9 cellular contexts compared by ENCODE assay signal in genomic region chr14:58749066-58749669, GRCh38.
DNase-seq lines count a peak whose midpoint lies in the region; ATAC-seq and TF ChIP-seq lines count a peak whose summit lies in the region.
"Had no signal": no experiment of that assay in that cellular context is flagged by ENCODE, and none has a peak within 500 bp of the region (broad histone marks: within the 10 kb centered on the region; RNA-seq: fewer than 3 reads in every experiment).

No MANE protein-coding gene starts in this region.

- no peak for TF ChIP-seq CTCF in neural progenitor cell (IDR thresholded peaks at IDR 0.05)

- peaks cover 34 to 83% (median 42%) of the 10 kb centered on the region in 10 experiments for H3K4me1 ChIP-seq in BLaER1 treated with 17β-estradiol and CSF1 and Interleukin-3, amounts not matched to agents 10 nM and 100 nM
- peaks cover 17% of the 10 kb centered on the region for H3K4me1 ChIP-seq in neural progenitor cell

- H3K27me3 ChIP-seq in BLaER1 treated with 17β-estradiol and CSF1 and Interleukin-3, amounts not matched to agents 10 nM and 100 nM, result no peaks in the 10 kb centered on the region
- no peaks in the 10 kb centered on the region for H3K27me3 ChIP-seq in neural progenitor cell

- H3K27ac Mint-ChIP-seq in neural progenitor cell, result no peak overlapping the region

- H3K27me3 Mint-ChIP-seq in neural progenitor cell (ENCODE audit: insufficient read depth, low read depth), result peaks cover 4% of the 10 kb centered on the region

- no peaks in the 10 kb centered on the region for H3K79me2 ChIP-seq in neural progenitor cell (ENCODE audit: low read depth)

- H3K9me3 Mint-ChIP-seq in neural progenitor cell, result no peaks in the 10 kb centered on the region

- H3F3A ChIP-seq in neural progenitor cell (ENCODE audit: low read depth), result no peaks in the 10 kb centered on the region

- H3K9ac ChIP-seq in BLaER1 treated with 17β-estradiol and CSF1 and Interleukin-3, amounts not matched to agents 10 nM and 100 nM, result peak overlapping the region in 1 of 11 experiments; percentile 72; a peak in 3 of 22 replicates
- H3K9ac ChIP-seq in neural progenitor cell, result no peak overlapping the region

- ATAC-seq in GM18508 (IDR thresholded peaks at IDR 0.05; ENCODE audit: insufficient read depth, unreplicated experiment), result peak; percentile 91
- ATAC-seq in HG02798 (IDR thresholded peaks at IDR 0.05; ENCODE audit: poor library complexity, unreplicated experiment), result peak; percentile 87

- no peaks in the 10 kb centered on the region for H4K20me1 ChIP-seq in BLaER1 treated with 17β-estradiol and CSF1 and Interleukin-3, amounts not matched to agents 10 nM and 100 nM
- H4K20me1 ChIP-seq in neural progenitor cell (ENCODE audit: low read depth), result no peaks in the 10 kb centered on the region

- peaks cover 0 to 22% (median 16%) of the 10 kb centered on the region in 11 experiments; a peak in 20 of 22 replicates for H3K9me3 ChIP-seq in BLaER1 treated with 17β-estradiol and CSF1 and Interleukin-3, amounts not matched to agents 10 nM and 100 nM (replicated peaks in 1 of 11)
- H3K9me3 ChIP-seq in neural progenitor cell (ENCODE audit: low read depth), result no peaks in the 10 kb centered on the region

- H3K36me3 ChIP-seq in BLaER1 treated with 17β-estradiol and CSF1 and Interleukin-3, amounts not matched to agents 10 nM and 100 nM, result peaks cover 0 to 6% (median 0%) of the 10 kb centered on the region in 11 experiments; a peak in 2 of 22 replicates
- H3K36me3 ChIP-seq in neural progenitor cell, result no peaks in the 10 kb centered on the region

- no peak overlapping the region for H3K4me3 Mint-ChIP-seq in neural progenitor cell

- no peak overlapping the region for H2AFZ ChIP-seq in neural progenitor cell (replicated peaks)

- no peak overlapping the region for H3K4me3 ChIP-seq in BLaER1 treated with 17β-estradiol and CSF1 and Interleukin-3, amounts not matched to agents 10 nM and 100 nM
- H3K4me3 ChIP-seq in neural progenitor cell, result no peak overlapping the region
- H3K4me3 ChIP-seq: SK-N-MC had no signal

- no peaks in the 10 kb centered on the region for H3K36me3 Mint-ChIP-seq in neural progenitor cell

- peak overlapping the region; percentile 26 to 84 (median 54); a peak in 21 of 22 replicates for H3K4me2 ChIP-seq in BLaER1 treated with 17β-estradiol and CSF1 and Interleukin-3, amounts not matched to agents 10 nM and 100 nM
- no peak overlapping the region for H3K4me2 ChIP-seq in neural progenitor cell

- DNase-seq in NCI-H1105 (lab: John Stamatoyannopoulos, UW) (peak; percentile 25), amniotic epithelial cell (ENCODE audit: low read depth) (peak; percentile 98), myocyte (ENCODE audit: low read depth) (peak; percentile 74), neural progenitor cell (ENCODE audit: low spot score) (no peak), NCI-H1930 (lab: John Stamatoyannopoulos, UW) (no peak)

- peaks cover 19% of the 10 kb centered on the region for H3K4me1 Mint-ChIP-seq in neural progenitor cell

- peak overlapping the region in 6 of 11 experiments; percentile 5 to 74 (median 42); a peak in 11 of 22 replicates for H3K27ac ChIP-seq in BLaER1 treated with 17β-estradiol and CSF1 and Interleukin-3, amounts not matched to agents 10 nM and 100 nM
- no peak overlapping the region for H3K27ac ChIP-seq in neural progenitor cell
- H3K27ac ChIP-seq: SK-N-MC had no signal

Comparison
In these comparisons a context has a peak if more than half of its experiments do, and no peak if none do; other contexts are left out.
1. DNase-seq: peak in NCI-H1105 (single experiment), amniotic epithelial cell (single experiment) and myocyte (single experiment); none in neural progenitor cell (single experiment) and NCI-H1930 (0 of 2).